ENCODE assay signal across 1 cellular context in genomic region chr14:89429206-89430091, GRCh38.
TF ChIP-seq lines count a peak whose summit lies in the region.

No MANE protein-coding gene starts in this region.

TF ChIP-seq in IMR-90, 13 proteins besides CTCF, POLR2A, EP300 and RAD21 (continued from another document):
- TF ChIP-seq MAFK (IDR thresholded peaks at IDR 0.05; ENCODE audit: low read depth, low read length), result no peak
- no peak for TF ChIP-seq RCOR1 (IDR thresholded peaks at IDR 0.05; ENCODE audit: insufficient replicate concordance, low read length)
